Comparison of ENCODE assay signal across 27 cellular contexts in genomic region chr10:29595636-29596225, GRCh38. TPM values are rescaled to one million over a fixed set of nuclear protein-coding genes. Genes with fewer than 3 reads are reported as not detected.
DNase-seq lines count a peak whose midpoint lies in the region; ATAC-seq, FAIRE-seq and TF ChIP-seq lines count a peak whose summit lies in the region.
"Had no signal": no experiment of that assay in that cellular context is flagged by ENCODE, and none has a peak within 500 bp of the region (broad histone marks: within the 10 kb centered on the region; RNA-seq: fewer than 3 reads in every experiment).

No MANE protein-coding gene starts in this region.

- TF ChIP-seq POLR2A in heart left ventricle (IDR thresholded peaks at IDR 0.05), result no peak

- peak in 3 of 4 donors; percentile 14 to 37 (median 35) for ATAC-seq in heart left ventricle
- ATAC-seq in Right ventricle myocardium superior (ENCODE audit: poor library complexity), result no peak
- ATAC-seq: activated T-cell treated with anti-CD3 and anti-CD28 coated beads, Interleukin-2, amount 50 U/mL, for 72 hours; mucosa of descending colon; right lobe of liver had no signal

- H3K36me3 ChIP-seq in heart left ventricle (peaks cover 0 to 11% (median 0%) of the 10 kb centered on the region in 9 donors), bronchial epithelial cell (ENCODE audit: control insufficient read depth, insufficient read depth, low read length) (no peaks in the 10 kb centered on the region)
- H3K36me3 ChIP-seq: right lobe of liver, upper lobe of left lung had no signal

- FAIRE-seq in bronchial epithelial cell (lab: Jason Lieb, UNC) (peak; percentile 7), urothelium cell line (lab: Jason Lieb, UNC) (peak; percentile 78)
- FAIRE-seq: A204.1, endothelial cell of umbilical vein had no signal

- peak overlapping the region in 7 of 12 donors; percentile 6 to 93 (median 81) for H3K27ac ChIP-seq in heart left ventricle
- H3K27ac ChIP-seq: dorsolateral prefrontal cortex, GM23248, parathyroid adenoma, right lobe of liver, upper lobe of left lung had no signal

- intact Hi-C loops in heart left ventricle (cut with DNase I), result loop anchor here in 5 of 10 donors (5.0 to 10.0 kb wide), 4 partner anchors 37 to 409 kb away; partner anchors contain the start of gene SVIL (in 1 of the 5)
- intact Hi-C loops in Right ventricle myocardium superior (cut with DNase I), result no loop called here

- 62 to 84% (median 80%) methylated on average over 7 to 10 of the region's 10 CpGs for WGBS in heart left ventricle, 4 donors

- DNase-seq in heart left ventricle, result no peak
- DNase-seq in Right ventricle myocardium superior, result no peak
- peak; percentile 22 for DNase-seq in bronchial epithelial cell (ENCODE audit: low read depth)
- peak; percentile 38 for DNase-seq in kidney tubule cell (ENCODE audit: low spot score)
- DNase-seq in urothelium cell line (ENCODE audit: low spot score), result no peak
- DNase-seq in NOMO-1 (lab: John Stamatoyannopoulos, UW; ENCODE audit: unreplicated experiment in 2 of 2), result no peak
- no peak for DNase-seq in anterior cingulate cortex (lab: John Stamatoyannopoulos, UW)
- DNase-seq in activated CD4-positive, alpha-beta T cell treated with anti-CD3 and anti-CD28 coated beads, Interleukin-2, amount 50 U/mL, for 48 hours, result no peak
- DNase-seq: activated CD4-positive, alpha-beta T cell treated with anti-CD3 and anti-CD28 coated beads for 48 hours; activated naive CD4-positive, alpha-beta T cell treated with anti-CD3 and anti-CD28 coated beads for 36 hours; activated T-cell treated with anti-CD3 and anti-CD28 coated beads, Interleukin-2, amount 50 U/mL, for 72 hours; CD8-positive, alpha-beta memory T cell; central memory CD4-positive, alpha-beta T cell; DMS79 treated with DMSO at 0.1 percent for 48 hours; dorsolateral prefrontal cortex; GM23248; mucosa of descending colon; NCI-H1048; NCI-H187; NCI-H526; nephron progenitor cell; right lobe of liver; stimulated activated CD4-positive, alpha-beta T cell treated with anti-CD3 and anti-CD28 coated beads, Interleukin-15, amount 100 ng/mL, for 24 hours; upper lobe of left lung had no signal

- TF ChIP-seq CTCF in heart left ventricle (IDR thresholded peaks at IDR 0.05) (no peak), bronchial epithelial cell (IDR thresholded peaks at IDR 0.05; ENCODE audit: insufficient read depth, low read length, severe bottlenecking) (no peak)

- H3K27me3 ChIP-seq in heart left ventricle, result no peaks in the 10 kb centered on the region
- no peaks in the 10 kb centered on the region for H3K27me3 ChIP-seq in bronchial epithelial cell (ENCODE audit: control insufficient read depth, insufficient read depth, low read length)
- H3K27me3 ChIP-seq: right lobe of liver, upper lobe of left lung had no signal

- H3K4me1 ChIP-seq in heart left ventricle, result peaks cover 0 to 92% (median 30%) of the 10 kb centered on the region in 12 donors
- H3K4me1 ChIP-seq: right lobe of liver had no signal

- H3K4me3 ChIP-seq in heart left ventricle (no peak overlapping the region), bronchial epithelial cell (ENCODE audit: low read depth, low read length) (no peak overlapping the region)
- H3K4me3 ChIP-seq: dorsolateral prefrontal cortex, GM23248, mucosa of descending colon, right lobe of liver, upper lobe of left lung had no signal

- no peaks in the 10 kb centered on the region for H3K9me3 ChIP-seq in heart left ventricle
- H3K9me3 ChIP-seq: mucosa of descending colon, right lobe of liver, upper lobe of left lung had no signal

RNA-seq across cellular contexts. Expression of gene SVIL, which starts 39.0 kb away (rescaled TPM):
- total RNA-seq in heart left ventricle (100 to 1,000 TPM; 262 to 589 (median 387) TPM), Right ventricle myocardium superior (298 TPM), bronchial epithelial cell (12.6 and 22.5 TPM in 2 replicates)
- polyA plus RNA-seq in heart left ventricle, result 100 to 1,000 TPM in 1 of 2 donors, 10 to 100 TPM in 1; 95.2 to 139 TPM

Comparison
In these comparisons a context has a peak if more than half of its experiments do, and no peak if none do; other contexts are left out.
1. DNase-seq: peak in bronchial epithelial cell (single experiment) and kidney tubule cell (single experiment); none in heart left ventricle (0 of 5), Right ventricle myocardium superior (single experiment), urothelium cell line (single experiment), NOMO-1 (0 of 2), anterior cingulate cortex (0 of 58) and activated CD4-positive, alpha-beta T cell treated with anti-CD3 and anti-CD28 coated beads, Interleukin-2, amount 50 U/mL, for 48 hours (0 of 2).
2. RNA of gene SVIL, which starts 39.0 kb away (total RNA-seq): 262 to 589 TPM in heart left ventricle and 298 TPM in Right ventricle myocardium superior (single experiment); 12.6 to 22.5 TPM in bronchial epithelial cell; every median in the first group is over 10 times any median in the second.